Comparison of ENCODE assay signal across 1 cellular context in genomic region chr1:24103879-24104278, GRCh38.
TF ChIP-seq lines count a peak whose summit lies in the region.

No MANE protein-coding gene starts in this region.

TF ChIP-seq in K562, 482 proteins besides CTCF, POLR2A, EP300 and RAD21:
- TF ChIP-seq ZNF232 (CRISPR knock-in tag; IDR thresholded peaks at IDR 0.05): no peak
- TF ChIP-seq ZFP36 (IDR thresholded peaks at IDR 0.05; ENCODE audit: low read depth, low read length, partially characterized antibody): peak; percentile 83
- peak in 1 of 2 experiments; percentile 57; a peak in 1 of 4 replicates for TF ChIP-seq RCOR1 (IDR thresholded peaks at IDR 0.05; ENCODE audit: borderline replicate concordance in 1 of 2, low read depth in 2 of 2, low read length in 2 of 2)
- peak; percentile 83; the same call in 1 of the 2 replicates for TF ChIP-seq SMARCA5 (IDR thresholded peaks at IDR 0.05)
- peak; percentile 75 for TF ChIP-seq ADNP (tag; IDR thresholded peaks at IDR 0.05)
- TF ChIP-seq PHF20 (IDR thresholded peaks at IDR 0.05; ENCODE audit: partially characterized antibody): peak; percentile 37
- TF ChIP-seq ZNF165 (CRISPR knock-in tag; IDR thresholded peaks at IDR 0.05; ENCODE audit: borderline replicate concordance): no peak
- TF ChIP-seq BCOR (IDR thresholded peaks at IDR 0.05): peak; percentile 90
- TF ChIP-seq ARID3B (CRISPR knock-in tag; IDR thresholded peaks at IDR 0.05; ENCODE audit: borderline replicate concordance): no peak
- TF ChIP-seq HDAC2 (IDR thresholded peaks at IDR 0.05): 0 out of 2 replicates have a peak, but pooled peaks have one; percentile 24
- TF ChIP-seq BRD9 (IDR thresholded peaks at IDR 0.05; ENCODE audit: low read depth, partially characterized antibody): peak; percentile 54
- peak in 1 of 2 experiments; percentile 57; a peak in 1 of 4 replicates for TF ChIP-seq KDM1A (IDR thresholded peaks at IDR 0.05)
- peak; percentile 95 for TF ChIP-seq RBM25 (IDR thresholded peaks at IDR 0.05; ENCODE audit: low read depth, low read length, severe bottlenecking)
- no peak for TF ChIP-seq EGR1 (conservative IDR thresholded peaks at IDR 0.05)
TF ChIP-seq in K562: peak in this region for 10.
